ENCODE assay signal across 26 cellular contexts in the genomic region with DNA sequence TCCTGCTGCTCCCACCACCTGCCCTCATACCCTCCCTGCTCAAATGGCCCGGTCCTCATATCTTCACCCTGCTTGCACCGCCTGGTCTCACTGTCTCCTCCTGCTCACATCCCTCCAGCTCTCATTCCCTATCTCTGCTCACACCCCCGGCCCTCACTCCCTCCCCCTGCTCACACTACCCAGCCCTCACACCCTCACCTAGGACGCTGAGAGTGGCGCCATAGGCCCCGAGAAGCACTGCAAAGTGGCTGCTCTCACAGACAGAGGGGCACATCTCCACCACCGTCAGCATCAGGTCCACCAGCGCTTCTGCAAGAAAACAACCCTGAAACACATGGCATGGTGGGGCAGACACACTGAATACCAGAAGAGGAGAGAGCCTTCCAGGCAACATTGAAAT. TPM values are rescaled to one million over a fixed set of nuclear protein-coding genes. Genes with fewer than 3 reads are reported as not detected.
DNase-seq lines count a peak whose midpoint lies in the region; ATAC-seq and TF ChIP-seq lines count a peak whose summit lies in the region.
"Had no signal": no experiment of that assay in that cellular context is flagged by ENCODE, and none has a peak within 500 bp of the region (broad histone marks: within the 10 kb centered on the region; RNA-seq: fewer than 3 reads in every experiment).

No MANE protein-coding gene starts in this region.

- no peak overlapping the region for H3K4me3 Mint-ChIP-seq in type B pancreatic cell
- H3K4me3 Mint-ChIP-seq: activated CD8-positive, alpha-beta memory T cell treated with anti-CD3 and anti-CD28 coated beads, Interleukin-2, amount 10 ng/mL, durations not matched to agents 7 days and 5 days; activated T-helper 17 cell treated with anti-CD3 and anti-CD28 coated beads, Interleukin-2, amount 50 U/mL, for 72 hours; stimulated activated memory B cell treated with anti-CD40 and anti-IgM and Interleukin-4, amounts not matched to agents 10 μg/mL and 1 μg/mL and 100 μg/mL, for 72 hours had no signal

- no peak overlapping the region for H2AK5ac ChIP-seq in mesendoderm (ENCODE audit: low read length)

- no peaks in the 10 kb centered on the region for H3K27me3 ChIP-seq in mesendoderm (ENCODE audit: insufficient read depth, low read length, poor library complexity)
- H3K27me3 ChIP-seq: adrenal gland, spleen had no signal

- H3K9ac ChIP-seq in mesendoderm (ENCODE audit: low read length) = no peak overlapping the region

- H3K36me3 ChIP-seq in mesendoderm (ENCODE audit: control insufficient read depth, insufficient read depth, low read length) = peaks cover 7% of the 10 kb centered on the region

- H3K4ac ChIP-seq in mesendoderm (ENCODE audit: low read depth, low read length) = no peak overlapping the region

- ATAC-seq in Right ventricle myocardium superior (ENCODE audit: poor library complexity) (no peak), GM19455 (IDR thresholded peaks at IDR 0.05; ENCODE audit: unreplicated experiment) (no peak), HG03342 (IDR thresholded peaks at IDR 0.05; ENCODE audit: unreplicated experiment) (no peak)
- ATAC-seq: activated CD8-positive, alpha-beta memory T cell treated with anti-CD3 and anti-CD28 coated beads, Interleukin-2, amount 10 ng/mL, durations not matched to agents 7 days and 5 days; activated T-helper 17 cell treated with anti-CD3 and anti-CD28 coated beads, Interleukin-2, amount 50 U/mL, for 72 hours; HCT116; stimulated activated memory B cell treated with anti-CD40 and anti-IgM and Interleukin-4, amounts not matched to agents 10 μg/mL and 1 μg/mL and 100 μg/mL, for 72 hours had no signal

- H2BK120ac ChIP-seq in mesendoderm (ENCODE audit: low read depth, low read length) = no peak overlapping the region

- no CpG with 5 or more reads among the region's 8 CpGs for WGBS in mesendoderm (ENCODE audit: extremely low coverage, insufficient coverage, low lambda C conversion rate)

- no peaks in the 10 kb centered on the region for H3K79me2 ChIP-seq in mesendoderm (ENCODE audit: control insufficient read depth, insufficient read depth, low read length)

- no peak overlapping the region for H2BK5ac ChIP-seq in mesendoderm (ENCODE audit: low read length)

- peak overlapping the region; percentile 26 for H3K56ac ChIP-seq in mesendoderm (ENCODE audit: low read length)

- no peak overlapping the region for H3K4me2 ChIP-seq in mesendoderm (ENCODE audit: low read length)

- peak overlapping the region; percentile 62 for H3K27ac Mint-ChIP-seq in type B pancreatic cell
- H3K27ac Mint-ChIP-seq: activated CD8-positive, alpha-beta memory T cell treated with anti-CD3 and anti-CD28 coated beads, Interleukin-2, amount 10 ng/mL, durations not matched to agents 7 days and 5 days; activated T-helper 17 cell treated with anti-CD3 and anti-CD28 coated beads, Interleukin-2, amount 50 U/mL, for 72 hours; stimulated activated memory B cell treated with anti-CD40 and anti-IgM and Interleukin-4, amounts not matched to agents 10 μg/mL and 1 μg/mL and 100 μg/mL, for 72 hours had no signal

- no peak overlapping the region for H3K18ac ChIP-seq in mesendoderm (ENCODE audit: low read length)

- H4K8ac ChIP-seq in mesendoderm (ENCODE audit: low read depth, low read length) = no peak overlapping the region

- peak overlapping the region; percentile 12 for H3K23ac ChIP-seq in mesendoderm (ENCODE audit: low read length)

- no peak for TF ChIP-seq CTCF in type B pancreatic cell (conservative IDR thresholded peaks at IDR 0.05)

- H3K27ac ChIP-seq in caudate nucleus (ENCODE audit: low read depth, low read length) = peak overlapping the region; percentile 90
- H3K27ac ChIP-seq in mesendoderm (ENCODE audit: low read depth, low read length) = no peak overlapping the region
- H3K27ac ChIP-seq: spleen had no signal

- no peaks in the 10 kb centered on the region for H3K27me3 Mint-ChIP-seq in type B pancreatic cell
- H3K27me3 Mint-ChIP-seq: activated CD8-positive, alpha-beta memory T cell treated with anti-CD3 and anti-CD28 coated beads, Interleukin-2, amount 10 ng/mL, durations not matched to agents 7 days and 5 days; activated T-helper 17 cell treated with anti-CD3 and anti-CD28 coated beads, Interleukin-2, amount 50 U/mL, for 72 hours; naive B cell; stimulated activated memory B cell treated with anti-CD40 and anti-IgM and Interleukin-4, amounts not matched to agents 10 μg/mL and 1 μg/mL and 100 μg/mL, for 72 hours had no signal

- H3K4me3 ChIP-seq in mesendoderm (ENCODE audit: low read length) = no peak overlapping the region
- H3K4me3 ChIP-seq: adrenal gland, spleen had no signal

- no peak overlapping the region for H4K5ac ChIP-seq in mesendoderm (ENCODE audit: low read length)

- peak; percentile 61 for DNase-seq in cardiac septum (ENCODE audit: low spot score)
- no peak for DNase-seq in Right ventricle myocardium superior
- DNase-seq in caudate nucleus (lab: John Stamatoyannopoulos, UW) = no peak
- no peak for DNase-seq in mesendoderm
- DNase-seq in type B pancreatic cell (ENCODE audit: extremely low spot score, unreplicated experiment) = no peak
- no peak for DNase-seq in occipital lobe (lab: John Stamatoyannopoulos, UW)
- DNase-seq: activated CD4-positive, alpha-beta T cell treated with anti-CD3 and anti-CD28 coated beads for 48 hours; activated CD8-positive, alpha-beta memory T cell treated with anti-CD3 and anti-CD28 coated beads, Interleukin-2, amount 10 ng/mL, durations not matched to agents 7 days and 5 days; Caco-2; central memory CD4-positive, alpha-beta T cell; DND-41; kidney glomerular epithelial cell; naive B cell; NCI-H1092 treated with DMSO at 0.1 percent for 48 hours; NCI-H2029; NCI-H82; spleen; stimulated activated CD4-positive, alpha-beta T cell treated with anti-CD3 and anti-CD28 coated beads, Interleukin-2, amount 100 ng/mL, for 48 hours had no signal

- H3K9me3 Mint-ChIP-seq in type B pancreatic cell = peaks cover 3% of the 10 kb centered on the region
- H3K9me3 Mint-ChIP-seq: activated T-helper 17 cell treated with anti-CD3 and anti-CD28 coated beads, Interleukin-2, amount 50 U/mL, for 72 hours had no signal

- H3K36me3 Mint-ChIP-seq in type B pancreatic cell = peaks cover 45% of the 10 kb centered on the region

- H3K4me1 Mint-ChIP-seq in type B pancreatic cell (ENCODE audit: unreplicated experiment) = peaks cover 20% of the 10 kb centered on the region
- H3K4me1 Mint-ChIP-seq: activated T-helper 17 cell treated with anti-CD3 and anti-CD28 coated beads, Interleukin-2, amount 50 U/mL, for 72 hours had no signal

- intact Hi-C loops in cardiac septum (cut with DNase I) = no loop called here
- intact Hi-C loops in Right ventricle myocardium superior (cut with DNase I) = no loop called here

- no peaks in the 10 kb centered on the region for H3K4me1 ChIP-seq in mesendoderm (ENCODE audit: control insufficient read depth, low read depth, low read length)
- H3K4me1 ChIP-seq: adrenal gland, Caco-2, spleen had no signal

- no peaks in the 10 kb centered on the region for H3K79me1 ChIP-seq in mesendoderm (ENCODE audit: low read length)

- no peak overlapping the region for H2BK15ac ChIP-seq in mesendoderm (replicated peaks; ENCODE audit: low read depth)

RNA-seq across cellular contexts. Expression of gene MRAP, which starts 38.6 kb away (rescaled TPM):
- total RNA-seq in cardiac septum (not detected), Right ventricle myocardium superior (0.56 TPM), type B pancreatic cell (ENCODE audit: low replicate concordance) (not detected in 2 replicates), occipital lobe (not detected)
- polyA plus RNA-seq in mesendoderm (2013, experiment 1 of 2) = not detected
- not detected for polyA plus RNA-seq in mesendoderm (2013, experiment 2 of 2)
- total RNA-seq: activated CD8-positive, alpha-beta memory T cell treated with anti-CD3 and anti-CD28 coated beads, Interleukin-2, amount 10 ng/mL, durations not matched to agents 7 days and 5 days; activated T-helper 17 cell treated with anti-CD3 and anti-CD28 coated beads, Interleukin-2, amount 50 U/mL, for 72 hours; Caco-2; renal cortical epithelial cell; spleen; T-helper 2 cell treated with Interferon-gamma antibody and Interleukin-4, amounts not matched to agents 100 ng/mL and 5 ng/mL, for 36 hours had no signal

RNA-seq across cellular contexts. Expression of gene URB1, which starts 55.6 kb away (rescaled TPM):
- total RNA-seq in cardiac septum (10.5 TPM), Right ventricle myocardium superior (11.4 TPM), type B pancreatic cell (ENCODE audit: low replicate concordance) (18.5 and 19.9 TPM in 2 replicates), occipital lobe (13.1 TPM)
- 7.0 TPM for polyA plus RNA-seq in mesendoderm (2013, experiment 1 of 2)
- polyA plus RNA-seq in mesendoderm (2013, experiment 2 of 2) = 6.7 TPM

RNA-seq across cellular contexts. Expression of gene MIS18A, which starts 58.4 kb away (rescaled TPM):
- total RNA-seq in cardiac septum (2.6 TPM), Right ventricle myocardium superior (2.8 TPM), type B pancreatic cell (ENCODE audit: low replicate concordance) (18.1 and 31.9 TPM in 2 replicates), occipital lobe (9.0 TPM)
- 87.4 TPM for polyA plus RNA-seq in mesendoderm (2013, experiment 1 of 2)
- polyA plus RNA-seq in mesendoderm (2013, experiment 2 of 2) = 86.9 TPM
